ENCODE assay signal across 17 cellular contexts in the genomic region with DNA sequence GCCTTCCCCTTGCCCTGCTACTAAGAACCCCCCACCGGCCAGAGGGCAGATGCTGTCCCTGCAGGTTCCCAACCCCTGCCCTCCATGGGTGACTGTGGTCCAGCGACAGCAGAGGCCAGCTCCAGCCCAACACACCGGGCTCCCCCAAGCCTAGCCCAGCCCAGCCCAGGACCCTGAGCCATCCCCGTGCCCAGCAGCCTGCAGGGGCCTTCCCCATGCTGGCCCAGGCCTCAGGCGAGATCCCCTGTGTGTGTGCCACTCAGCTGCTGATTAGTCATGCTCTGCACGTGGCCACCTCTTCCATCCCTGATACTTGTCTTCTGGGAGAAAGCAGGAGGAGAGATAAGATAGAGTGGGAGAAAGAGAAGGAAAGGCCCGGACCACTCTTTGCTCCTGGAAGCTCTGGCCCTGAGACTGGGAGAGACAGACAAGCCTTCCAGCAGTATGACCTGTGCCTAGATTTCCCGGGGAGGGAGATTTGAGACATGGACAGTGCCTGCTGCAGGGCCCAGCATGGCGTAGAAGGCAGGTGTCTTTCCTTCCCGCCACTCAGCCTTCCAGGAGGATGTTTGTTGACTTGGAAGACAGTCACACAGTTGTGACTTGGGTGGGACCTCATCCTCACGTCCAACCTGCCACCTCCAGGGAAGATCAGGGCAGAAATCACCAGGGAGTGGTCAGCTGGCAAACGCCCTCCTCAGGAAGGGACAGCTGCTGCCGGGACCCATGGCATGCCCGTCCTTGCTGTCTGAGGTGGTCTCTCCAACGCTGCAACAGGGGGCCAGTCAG. TPM values are rescaled to one million over a fixed set of nuclear protein-coding genes. Genes with fewer than 3 reads are reported as not detected.
DNase-seq lines count a peak whose midpoint lies in the region; ATAC-seq, FAIRE-seq and TF ChIP-seq lines count a peak whose summit lies in the region.
"Had no signal": no experiment of that assay in that cellular context is flagged by ENCODE, and none has a peak within 500 bp of the region (broad histone marks: within the 10 kb centered on the region; RNA-seq: fewer than 3 reads in every experiment).

No MANE protein-coding gene starts in this region.

- H3K27ac ChIP-seq in A549 (peak overlapping the region; percentile 76 to 87), colonic mucosa (peak overlapping the region; percentile 59), mucosa of rectum (ENCODE audit: low read depth in 2 of 2, low read length in 2 of 2) (peak overlapping the region; percentile 62 to 68)

- TF ChIP-seq POLR2A in A549 (IDR thresholded peaks at IDR 0.05; ENCODE audit: low read length), result no peak

- peaks cover 56% of the 10 kb centered on the region for H3K4me1 ChIP-seq in A549
- H3K4me1 ChIP-seq in colonic mucosa, result peaks cover 10% of the 10 kb centered on the region
- peaks cover 31 to 35% of the 10 kb centered on the region in 2 donors for H3K4me1 ChIP-seq in mucosa of rectum (ENCODE audit: control insufficient read depth in 2 of 2, insufficient read depth in 2 of 2, low read length in 2 of 2)

- no peaks in the 10 kb centered on the region for H3K27me3 ChIP-seq in colonic mucosa
- no peaks in the 10 kb centered on the region for H3K27me3 ChIP-seq in mucosa of rectum (ENCODE audit: control insufficient read depth in 2 of 2, insufficient read depth in 2 of 2, low read length in 2 of 2)

- no peak for FAIRE-seq in A549 (lab: Jason Lieb, UNC)
- FAIRE-seq: D721Med, endothelial cell of umbilical vein had no signal

- no peaks in the 10 kb centered on the region for H3K36me3 ChIP-seq in colonic mucosa
- no peaks in the 10 kb centered on the region for H3K36me3 ChIP-seq in mucosa of rectum (ENCODE audit: control insufficient read depth in 2 of 2, insufficient read depth in 2 of 2, low read length in 2 of 2)
- H3K36me3 ChIP-seq: HAP-1 had no signal

- no peak for TF ChIP-seq RAD21 in A549 (conservative IDR thresholded peaks at IDR 0.05 in 1 of 2, IDR thresholded peaks at IDR 0.05 in 1 of 2)

- no peak for TF ChIP-seq EP300 in A549 (IDR thresholded peaks at IDR 0.05)

- peak overlapping the region; percentile 33 to 38 for H3K9ac ChIP-seq in colonic mucosa (ENCODE audit: low read depth in 2 of 2, low read length in 2 of 2)
- H3K9ac ChIP-seq in mucosa of rectum (ENCODE audit: low read depth in 1 of 2, low read length in 2 of 2), result peak overlapping the region in 1 of 2 donors; percentile 31

- WGBS in A549 (ENCODE audit: missing lambda C conversion rate), result 71% methylated on average over 13 of the region's 15 CpGs

- CTCF ChIA-PET in A549 (lab: Yijun Ruan, JAX), result interaction anchor here (0.9 to 7.2 kb wide), 9 partner anchors 8 to 104 kb away, joined by 3 to 81 read pairs (median 4); partner anchors contain the start of gene RASD1

- no peak overlapping the region for H3K4me3 ChIP-seq in A549
- no peak overlapping the region for H3K4me3 ChIP-seq in colonic mucosa
- no peak overlapping the region for H3K4me3 ChIP-seq in mucosa of rectum (ENCODE audit: low read length in 2 of 2)
- H3K4me3 ChIP-seq: HAP-1 had no signal

- intact Hi-C loops in colonic mucosa (cut with DNase I), result no loop called here

- POLR2A ChIA-PET in A549 (lab: Yijun Ruan, JAX), result interaction anchor here (1.6 kb wide), 1 partner anchor 41 kb away, joined by 12 read pairs; the partner anchor contains the start of gene RASD1

- H3K9me3 ChIP-seq in A549, result no peaks in the 10 kb centered on the region
- H3K9me3 ChIP-seq in colonic mucosa, result no peaks in the 10 kb centered on the region
- H3K9me3 ChIP-seq in mucosa of rectum (ENCODE audit: control insufficient read depth in 2 of 2, low read length in 2 of 2), result no peaks in the 10 kb centered on the region
- H3K9me3 ChIP-seq: HAP-1 had no signal

- TF ChIP-seq CTCF in A549 (IDR thresholded peaks at IDR 0.05) (no peak), colonic mucosa (IDR thresholded peaks at IDR 0.05) (no peak)

- DNase-seq in A549 (ENCODE audit: low read depth in 1 of 2, low spot score in 1 of 2) (peak; percentile 26 to 47), HT1080 (ENCODE audit: low read depth) (peak; percentile 17), colonic mucosa (peak; percentile 52), NCI-H446 treated with DMSO at 0.1 percent for 48 hours (lab: John Stamatoyannopoulos, UW) (no peak), kidney glomerular epithelial cell (lab: John Stamatoyannopoulos, UW) (no peak)
- no peak for DNase-seq in stimulated activated CD4-positive, alpha-beta T cell treated with anti-CD3 and anti-CD28 coated beads, Interleukin-2, amount 100 ng/mL, for 24 hours
- DNase-seq: activated CD4-positive, CD25-positive, alpha-beta regulatory T cell treated with anti-CD3 and anti-CD28 coated beads, Interleukin-2, amount 50 U/mL, for 72 hours; islet precursor cell; naive B cell; NCI-H446 had no signal

- H3K4me2 ChIP-seq in A549, result peak overlapping the region; percentile 53

- ATAC-seq in A549 (peak in 1 of 2 experiments; percentile 8; a peak in 3 of 6 replicates), esophagus mucosa (no peak)
- ATAC-seq: activated naive CD4-positive, alpha-beta T cell treated with anti-CD3 and anti-CD28 coated beads, Interleukin-2, amount 50 U/mL, for 72 hours; stimulated activated effector memory CD8-positive, alpha-beta T cell treated with anti-CD3 and anti-CD28 coated beads, Interleukin-12 subunit alpha, Interleukin-12 subunit beta, amount 100 ng/mL, for 72 hours had no signal

TF ChIP-seq in A549, 52 proteins besides CTCF, POLR2A, EP300 and RAD21:
- TF ChIP-seq, protein P1, sequence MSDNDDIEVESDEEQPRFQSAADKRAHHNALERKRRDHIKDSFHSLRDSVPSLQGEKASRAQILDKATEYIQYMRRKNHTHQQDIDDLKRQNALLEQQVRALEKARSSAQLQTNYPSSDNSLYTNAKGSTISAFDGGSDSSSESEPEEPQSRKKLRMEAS (IDR thresholded peaks at IDR 0.05), result 0 out of 2 replicates have a peak, but pooled peaks have one; percentile 24
- TF ChIP-seq, protein P2, sequence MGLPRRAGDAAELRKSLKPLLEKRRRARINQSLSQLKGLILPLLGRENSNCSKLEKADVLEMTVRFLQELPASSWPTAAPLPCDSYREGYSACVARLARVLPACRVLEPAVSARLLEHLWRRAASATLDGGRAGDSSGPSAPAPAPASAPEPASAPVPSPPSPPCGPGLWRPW (IDR thresholded peaks at IDR 0.05), result no peak
- TF ChIP-seq FOSL2 (IDR thresholded peaks at IDR 0.05) (0 out of 2 replicates have a peak, but pooled peaks have one; percentile 3), FOSL2 (CRISPR knock-in tag; IDR thresholded peaks at IDR 0.05) (peak; percentile 30; the same call in 1 of the 2 replicates), BHLHE40 (IDR thresholded peaks at IDR 0.05; ENCODE audit: low read depth, low read length) (0 out of 2 replicates have a peak, but pooled peaks have one; percentile 19), PHF8 (IDR thresholded peaks at IDR 0.05; ENCODE audit: borderline replicate concordance, low read depth) (no peak)
- TF ChIP-seq, protein P3, sequence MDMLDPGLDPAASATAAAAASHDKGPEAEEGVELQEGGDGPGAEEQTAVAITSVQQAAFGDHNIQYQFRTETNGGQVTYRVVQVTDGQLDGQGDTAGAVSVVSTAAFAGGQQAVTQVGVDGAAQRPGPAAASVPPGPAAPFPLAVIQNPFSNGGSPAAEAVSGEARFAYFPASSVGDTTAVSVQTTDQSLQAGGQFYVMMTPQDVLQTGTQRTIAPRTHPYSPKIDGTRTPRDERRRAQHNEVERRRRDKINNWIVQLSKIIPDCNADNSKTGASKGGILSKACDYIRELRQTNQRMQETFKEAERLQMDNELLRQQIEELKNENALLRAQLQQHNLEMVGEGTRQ (IDR thresholded peaks at IDR 0.05), result 0 out of 2 replicates have a peak, but pooled peaks have one; percentile 34
TF ChIP-seq in A549: peak in this region for 4.

RNA-seq across cellular contexts. Expression of gene RASD1, which starts 41.3 kb away (rescaled TPM):
- polyA plus RNA-seq in A549 (2011; rRNA removed) (0.99 and 1.4 TPM in 2 replicates), A549 (2017; fragmentation: RNase III; extraction: RNeasy Plus Mini Kit Qiagen cat#74134 plus additional on column Dnase treatment) (0.77 to 0.92 TPM (median 0.80 TPM) in 3 replicates)
- 1.3 and 2.0 TPM in 2 replicates for polyA plus RNA-seq in A549 (2012; cell fraction: cytosol; rRNA removed)
- 3.2 and 4.7 TPM in 2 replicates for polyA plus RNA-seq in A549 (2012; cell fraction: nucleus; rRNA removed)
- 0.83 and 1.0 TPM in 2 replicates for polyA minus RNA-seq in A549 (2011; rRNA and poly(A)+ RNA removed)
- total RNA-seq in HT1080 (2014; rRNA removed; shearing (Covaris generic)), result not detected in 2 replicates
- not detected in 2 replicates for polyA plus RNA-seq in HT1080 (2015; cell fraction: cytosol; rRNA removed)
- 0.08 TPM in 1 of 2 replicates, not detected in the other for polyA plus RNA-seq in HT1080 (2015; cell fraction: nucleus; rRNA removed)
- total RNA-seq in colonic mucosa (10 to 100 TPM; 21.6 to 24.9 TPM), esophagus mucosa (0.60 TPM)

RNA-seq across cellular contexts. Expression of gene PEMT, which starts 54.0 kb away (rescaled TPM):
- polyA plus RNA-seq in A549 (2011; rRNA removed), result 47.8 and 62.4 TPM in 2 replicates
- polyA plus RNA-seq in A549 (2012; cell fraction: cytosol; rRNA removed), result 88.6 and 124 TPM in 2 replicates
- polyA plus RNA-seq in A549 (2012; cell fraction: nucleus; rRNA removed), result 78.3 and 88.5 TPM in 2 replicates
- 40.1 to 47.5 TPM (median 43.0 TPM) in 3 replicates for polyA plus RNA-seq in A549 (2017; fragmentation: RNase III; extraction: RNeasy Plus Mini Kit Qiagen cat#74134 plus additional on column Dnase treatment)
- polyA minus RNA-seq in A549 (2011; rRNA and poly(A)+ RNA removed), result 34.0 and 49.1 TPM in 2 replicates
- total RNA-seq in HT1080 (2014; rRNA removed; shearing (Covaris generic)), result 79.9 and 89.8 TPM in 2 replicates
- polyA plus RNA-seq in HT1080 (2015; cell fraction: cytosol; rRNA removed), result 57.7 and 64.2 TPM in 2 replicates
- 20.3 and 27.2 TPM in 2 replicates for polyA plus RNA-seq in HT1080 (2015; cell fraction: nucleus; rRNA removed)
- total RNA-seq in colonic mucosa, result 10 to 100 TPM; 16.9 to 23.8 TPM
- total RNA-seq in esophagus mucosa, result 29.5 TPM

Comparison
In these comparisons a context has a peak if more than half of its experiments do, and no peak if none do; other contexts are left out.
1. DNase-seq: peak in A549 (2 of 2), HT1080 (single experiment) and colonic mucosa (single experiment); none in stimulated activated CD4-positive, alpha-beta T cell treated with anti-CD3 and anti-CD28 coated beads, Interleukin-2, amount 100 ng/mL, for 24 hours (0 of 2), NCI-H446 treated with DMSO at 0.1 percent for 48 hours (single experiment) and kidney glomerular epithelial cell (single experiment).
2. RNA of gene RASD1, which starts 41.3 kb away (total RNA-seq): 21.6 to 24.9 TPM in colonic mucosa; 0.60 TPM in esophagus mucosa (single experiment) and not detected in HT1080; every median in the first group is over 10 times any median in the second.
3. Peak in every context shown above with its lines, with median percentiles within 50 percentile points of each other: H3K27ac ChIP-seq.